12 cellular contexts compared by ENCODE assay signal in the genomic region with DNA sequence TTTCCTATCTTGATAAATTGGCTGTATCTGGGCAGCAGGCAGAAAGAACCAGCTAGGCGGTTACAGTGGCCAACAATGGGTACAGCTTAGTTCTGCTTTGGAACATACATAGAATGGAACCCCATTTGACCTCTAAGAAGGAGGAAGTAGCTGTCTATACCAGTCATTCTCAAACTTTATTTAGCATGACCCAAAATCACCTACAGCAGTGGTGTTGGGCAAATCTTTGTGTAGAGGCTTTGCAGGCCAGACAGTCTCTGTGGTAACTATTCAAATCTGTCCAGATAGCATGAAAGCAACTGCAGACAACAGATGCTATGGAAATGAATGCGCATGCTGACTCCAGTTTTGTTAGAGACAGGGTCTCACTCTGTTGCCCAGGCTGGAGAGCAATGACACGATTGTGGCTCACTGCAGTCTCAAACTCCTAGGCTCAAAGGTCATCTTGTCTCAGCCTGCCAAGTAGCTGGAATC. TPM values are rescaled to one million over a fixed set of nuclear protein-coding genes. Genes with fewer than 3 reads are reported as not detected.
DNase-seq lines count a peak whose midpoint lies in the region; ATAC-seq and TF ChIP-seq lines count a peak whose summit lies in the region.
"Had no signal": no experiment of that assay in that cellular context is flagged by ENCODE, and none has a peak within 500 bp of the region (broad histone marks: within the 10 kb centered on the region; RNA-seq: fewer than 3 reads in every experiment).

No MANE protein-coding gene starts in this region.

- H3K4me1 Mint-ChIP-seq in activated CD4-positive, alpha-beta T cell treated with anti-CD3 and anti-CD28 coated beads, Interleukin-2, amount 10 ng/mL, durations not matched to agents 24 days and 14 days = peaks cover 12% of the 10 kb centered on the region

- TF ChIP-seq EP300 in tibial nerve (IDR thresholded peaks at IDR 0.05) = no peak

- no peak overlapping the region for H3K4me3 ChIP-seq in tibial nerve
- H3K4me3 ChIP-seq: adrenal gland, esophagus muscularis mucosa, skin epidermis had no signal

- ATAC-seq in GM21423 (IDR thresholded peaks at IDR 0.05; ENCODE audit: unreplicated experiment) = peak; percentile 61
- peak; percentile 55 for ATAC-seq in HG03565 (IDR thresholded peaks at IDR 0.05; ENCODE audit: unreplicated experiment)
- peak; percentile 48 for ATAC-seq in left ventricle myocardium superior

- TF ChIP-seq POLR2A in tibial nerve (IDR thresholded peaks at IDR 0.05) = no peak

- no peaks in the 10 kb centered on the region for H3K27me3 Mint-ChIP-seq in activated CD4-positive, alpha-beta T cell treated with anti-CD3 and anti-CD28 coated beads, Interleukin-2, amount 10 ng/mL, durations not matched to agents 24 days and 14 days

- no peaks in the 10 kb centered on the region for H3K36me3 ChIP-seq in tibial nerve
- H3K36me3 ChIP-seq: adrenal gland, esophagus muscularis mucosa had no signal

- H3K27ac ChIP-seq in tibial nerve = no peak overlapping the region
- H3K27ac ChIP-seq: adrenal gland, esophagus muscularis mucosa had no signal

- no peak overlapping the region for H3K4me3 Mint-ChIP-seq in activated CD4-positive, alpha-beta T cell treated with anti-CD3 and anti-CD28 coated beads, Interleukin-2, amount 10 ng/mL, durations not matched to agents 24 days and 14 days

- 81 to 85% methylated on average over 3 of the region's 3 CpGs for WGBS in tibial nerve, 2 donors

- intact Hi-C loops in left ventricle myocardium superior (cut with micrococcal nuclease) = no loop called here
- intact Hi-C loops in activated CD4-positive, alpha-beta T cell treated with anti-CD3 and anti-CD28 coated beads, Interleukin-2, amount 10 ng/mL, durations not matched to agents 24 days and 14 days (cut with micrococcal nuclease) = no loop called here

- H3K9me3 Mint-ChIP-seq in activated CD4-positive, alpha-beta T cell treated with anti-CD3 and anti-CD28 coated beads, Interleukin-2, amount 10 ng/mL, durations not matched to agents 24 days and 14 days = peaks cover 6% of the 10 kb centered on the region

- H3K36me3 Mint-ChIP-seq in activated CD4-positive, alpha-beta T cell treated with anti-CD3 and anti-CD28 coated beads, Interleukin-2, amount 10 ng/mL, durations not matched to agents 24 days and 14 days (ENCODE audit: low read depth) = peaks cover 16% of the 10 kb centered on the region

- no peaks in the 10 kb centered on the region for H3K27me3 ChIP-seq in tibial nerve
- H3K27me3 ChIP-seq: adrenal gland, esophagus muscularis mucosa had no signal

- no peak for TF ChIP-seq CTCF in GM13977 (IDR thresholded peaks at IDR 0.05; ENCODE audit: extremely low read depth, insufficient read depth, missing control alignments)
- no peak for TF ChIP-seq CTCF in tibial nerve (IDR thresholded peaks at IDR 0.05)

- H3K27ac Mint-ChIP-seq in activated CD4-positive, alpha-beta T cell treated with anti-CD3 and anti-CD28 coated beads, Interleukin-2, amount 10 ng/mL, durations not matched to agents 24 days and 14 days = no peak overlapping the region

- DNase-seq in GM13977 (ENCODE audit: low spot score) = peak; percentile 61
- DNase-seq in left ventricle myocardium superior = no peak
- DNase-seq in activated CD4-positive, alpha-beta T cell treated with anti-CD3 and anti-CD28 coated beads, Interleukin-2, amount 10 ng/mL, durations not matched to agents 24 days and 14 days = no peak
- no peak for DNase-seq in tibial nerve (ENCODE audit: low spot score in 2 of 2)
- no peak for DNase-seq in DMS53 (lab: John Stamatoyannopoulos, UW)
- no peak for DNase-seq in kidney tubule cell (ENCODE audit: low spot score)
- DNase-seq: adrenal gland, DND-41 had no signal

- no peaks in the 10 kb centered on the region for H3K4me1 ChIP-seq in tibial nerve
- H3K4me1 ChIP-seq: adrenal gland, esophagus muscularis mucosa had no signal

- peaks cover 0 to 16% (median 0%) of the 10 kb centered on the region in 4 donors for H3K9me3 ChIP-seq in tibial nerve
- H3K9me3 ChIP-seq: adrenal gland had no signal

- in situ Hi-C loops in GM13977 (cut with MboI; ENCODE audit: low pct_unique_long_range_greater_than_20kb, low sequenced_read_pairs, unreplicated experiment) = no loop called here

RNA-seq across cellular contexts. Expression of gene KCNC3, which starts 12.0 kb away (rescaled TPM):
- total RNA-seq in left ventricle myocardium superior = 2.5 TPM
- total RNA-seq in activated CD4-positive, alpha-beta T cell treated with anti-CD3 and anti-CD28 coated beads, Interleukin-2, amount 10 ng/mL, durations not matched to agents 24 days and 14 days = 20.3 TPM in 2 replicates
- 1 to 10 TPM in 1 of 4 donors, under 1 TPM in 3; 0.21 to 1.2 (median 0.71) TPM for total RNA-seq in tibial nerve

RNA-seq across cellular contexts. Expression of gene NAPSA, which starts 24.3 kb away (rescaled TPM):
- 0.32 TPM for total RNA-seq in left ventricle myocardium superior
- total RNA-seq in activated CD4-positive, alpha-beta T cell treated with anti-CD3 and anti-CD28 coated beads, Interleukin-2, amount 10 ng/mL, durations not matched to agents 24 days and 14 days = 13.6 and 18.0 TPM in 2 replicates
- 1 to 10 TPM in 1 of 4 donors, under 1 TPM in 1, not detected in 2; 0.39 to 2.1 TPM for total RNA-seq in tibial nerve

RNA-seq across cellular contexts. Expression of gene NR1H2, which starts 35.1 kb away (rescaled TPM):
- total RNA-seq in left ventricle myocardium superior (76.5 TPM), tibial nerve (100 to 1,000 TPM in 1 of 4 donors, 10 to 100 TPM in 3; 80.2 to 125 (median 93.7) TPM)
- 81.4 and 84.7 TPM in 2 replicates for total RNA-seq in activated CD4-positive, alpha-beta T cell treated with anti-CD3 and anti-CD28 coated beads, Interleukin-2, amount 10 ng/mL, durations not matched to agents 24 days and 14 days

RNA-seq across cellular contexts. Expression of gene POLD1, which starts 43.0 kb away (rescaled TPM):
- total RNA-seq in left ventricle myocardium superior (10.6 TPM), tibial nerve (10 to 100 TPM; 10.8 to 28.2 (median 15.5) TPM)
- total RNA-seq in activated CD4-positive, alpha-beta T cell treated with anti-CD3 and anti-CD28 coated beads, Interleukin-2, amount 10 ng/mL, durations not matched to agents 24 days and 14 days = 188 and 204 TPM in 2 replicates
